Comparison of ENCODE assay signal across 8 cellular contexts in the genomic region with DNA sequence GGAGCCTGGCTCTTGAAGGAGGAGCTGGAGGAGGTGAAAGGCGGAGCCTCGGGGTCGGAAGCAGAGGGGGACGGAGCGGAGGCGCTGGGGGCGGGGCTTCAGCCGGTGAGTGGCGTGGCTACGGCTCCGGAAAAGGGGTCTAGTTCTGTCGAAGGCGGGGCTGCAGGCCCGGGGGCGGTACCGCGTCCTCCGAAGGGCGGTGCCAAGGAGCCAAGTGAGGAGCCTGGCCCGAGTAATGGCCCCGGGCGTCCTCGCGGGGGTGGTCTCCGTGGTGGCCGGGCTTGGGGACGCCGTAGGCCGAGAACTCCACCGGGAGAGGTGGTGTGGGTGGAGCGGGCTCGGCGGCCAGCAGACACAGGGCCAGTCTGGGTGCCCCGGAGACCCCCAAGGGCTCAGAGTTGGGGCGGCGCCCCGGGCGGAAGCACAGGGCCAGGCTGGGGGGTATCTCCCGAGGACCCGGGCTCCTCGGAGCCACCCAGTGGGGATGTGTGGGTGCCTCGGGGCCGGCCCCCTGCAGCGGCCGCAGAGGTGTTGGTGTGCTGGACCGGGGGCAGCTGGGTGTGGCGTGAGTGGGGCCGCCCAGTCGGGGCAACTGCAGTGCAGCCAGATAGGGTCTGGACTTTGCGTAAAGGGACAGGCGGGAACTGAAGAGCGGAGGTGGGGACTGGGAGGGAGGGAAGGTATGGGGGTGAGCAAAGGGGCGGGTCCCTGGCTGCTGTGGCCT. TPM values are rescaled to one million over a fixed set of nuclear protein-coding genes. Genes with fewer than 3 reads are reported as not detected.
DNase-seq lines count a peak whose midpoint lies in the region; ATAC-seq and TF ChIP-seq lines count a peak whose summit lies in the region.

No MANE protein-coding gene starts in this region.

- H3K4me2 ChIP-seq in BLaER1 treated with 17β-estradiol and CSF1 and Interleukin-3, amounts not matched to agents 10 nM and 100 nM = peak overlapping the region; percentile 91 to 100 (median 98)

- intact Hi-C loops in dorsolateral prefrontal cortex (cut with DNase I) = no loop called here

- peaks cover 70 to 75% (median 72%) of the 10 kb centered on the region in 10 experiments for H3K4me1 ChIP-seq in BLaER1 treated with 17β-estradiol and CSF1 and Interleukin-3, amounts not matched to agents 10 nM and 100 nM

- H3K4me3 ChIP-seq in BLaER1 treated with 17β-estradiol and CSF1 and Interleukin-3, amounts not matched to agents 10 nM and 100 nM = peak overlapping the region; percentile 81 to 99 (median 97)
- peak overlapping the region; percentile 59 to 99 (median 92) for H3K4me3 ChIP-seq in dorsolateral prefrontal cortex

- DNase-seq in NCI-H748 treated with DMSO at 0.1 percent for 48 hours (lab: John Stamatoyannopoulos, UW) = peak; percentile 96
- DNase-seq in activated CD4-positive, alpha-beta T cell treated with anti-CD3 and anti-CD28 coated beads, Interleukin-2, amount 50 U/mL, for 4 hours = peak; percentile 99 to 100
- peak; percentile 97 to 100 (median 99) for DNase-seq in dorsolateral prefrontal cortex
- DNase-seq in lung microvascular endothelial cell (ENCODE audit: low read depth in 2 of 2) = peak; percentile 99 to 100
- peak; percentile 99 to 100 (median 99) for DNase-seq in stimulated activated CD4-positive, alpha-beta T cell treated with anti-CD3 and anti-CD28 coated beads, TNF-alpha, amount 100 ng/mL, for 24 hours (ENCODE audit: low read depth in 3 of 3)

- H3K9ac ChIP-seq in BLaER1 treated with 17β-estradiol and CSF1 and Interleukin-3, amounts not matched to agents 10 nM and 100 nM = peak overlapping the region; percentile 85 to 97 (median 90)

- peaks cover 28 to 58% (median 42%) of the 10 kb centered on the region in 11 experiments for H3K36me3 ChIP-seq in BLaER1 treated with 17β-estradiol and CSF1 and Interleukin-3, amounts not matched to agents 10 nM and 100 nM

- ATAC-seq in GM19372 (IDR thresholded peaks at IDR 0.05; ENCODE audit: low read depth, unreplicated experiment) = peak; percentile 2
- peak; percentile 34 for ATAC-seq in HG03558 (IDR thresholded peaks at IDR 0.05; ENCODE audit: extremely low read depth, unreplicated experiment)

- H3K27me3 ChIP-seq in BLaER1 treated with 17β-estradiol and CSF1 and Interleukin-3, amounts not matched to agents 10 nM and 100 nM = no peaks in the 10 kb centered on the region
- H3K27me3 ChIP-seq in dorsolateral prefrontal cortex = no peaks in the 10 kb centered on the region

- H4K20me1 ChIP-seq in BLaER1 treated with 17β-estradiol and CSF1 and Interleukin-3, amounts not matched to agents 10 nM and 100 nM = peaks cover 7 to 45% (median 36%) of the 10 kb centered on the region in 11 experiments; a peak in 21 of 22 replicates

- H3K9me3 ChIP-seq in BLaER1 treated with 17β-estradiol and CSF1 and Interleukin-3, amounts not matched to agents 10 nM and 100 nM (replicated peaks in 1 of 11) = no peaks in the 10 kb centered on the region

- TF ChIP-seq CTCF in dorsolateral prefrontal cortex (IDR thresholded peaks at IDR 0.05 in 54 of 56, conservative IDR thresholded peaks at IDR 0.05 in 2 of 56; ENCODE audit: low read depth in 1 of 56, partially characterized antibody in 56 of 56) = peak in 9 of 56 donors; percentile 9 to 43 (median 20)

- H3K27ac ChIP-seq in BLaER1 treated with 17β-estradiol and CSF1 and Interleukin-3, amounts not matched to agents 10 nM and 100 nM = peak overlapping the region; percentile 42 to 96 (median 93)
- H3K27ac ChIP-seq in dorsolateral prefrontal cortex = peak overlapping the region; percentile 32 to 100 (median 99)

RNA-seq across cellular contexts. Expression of a gene that starts 0.7 kb away (rescaled TPM):
- total RNA-seq in dorsolateral prefrontal cortex (100 to 1,000 TPM in 2 of 120 experiments, 10 to 100 TPM in 118; 43.6 to 115 (median 66.0) TPM), lung microvascular endothelial cell (39.2 and 75.4 TPM in 2 replicates)

RNA-seq across cellular contexts. Expression of a gene that starts 5.2 kb away (rescaled TPM):
- total RNA-seq in dorsolateral prefrontal cortex (10 to 100 TPM; 14.3 to 71.9 (median 29.4) TPM), lung microvascular endothelial cell (153 and 159 TPM in 2 replicates)

RNA-seq across cellular contexts. Expression of a gene that starts 7.2 kb away (rescaled TPM):
- total RNA-seq in dorsolateral prefrontal cortex (100 to 1,000 TPM in 51 of 120 experiments, 10 to 100 TPM in 69; 70.2 to 201 (median 97.2) TPM), lung microvascular endothelial cell (13.3 and 22.4 TPM in 2 replicates)

RNA-seq across cellular contexts. Expression of a gene that starts 9.7 kb away (rescaled TPM):
- total RNA-seq in dorsolateral prefrontal cortex (10 to 100 TPM in 41 of 120 experiments, 1 to 10 TPM in 79; 4.4 to 20.8 (median 8.5) TPM), lung microvascular endothelial cell (14.3 and 14.4 TPM in 2 replicates)

RNA-seq across cellular contexts. Expression of a gene that starts 11.2 kb away (rescaled TPM):
- total RNA-seq in dorsolateral prefrontal cortex (10 to 100 TPM; 22.5 to 46.8 (median 32.3) TPM), lung microvascular endothelial cell (11.3 and 19.0 TPM in 2 replicates)

Comparison
In these comparisons a context has a peak if more than half of its experiments do, and no peak if none do; other contexts are left out.
1. Peak in every context shown above with its lines: DNase-seq, ATAC-seq, H3K4me3 ChIP-seq and H3K27ac ChIP-seq.